Comparison of ENCODE assay signal across 1 cellular context in the genomic region with DNA sequence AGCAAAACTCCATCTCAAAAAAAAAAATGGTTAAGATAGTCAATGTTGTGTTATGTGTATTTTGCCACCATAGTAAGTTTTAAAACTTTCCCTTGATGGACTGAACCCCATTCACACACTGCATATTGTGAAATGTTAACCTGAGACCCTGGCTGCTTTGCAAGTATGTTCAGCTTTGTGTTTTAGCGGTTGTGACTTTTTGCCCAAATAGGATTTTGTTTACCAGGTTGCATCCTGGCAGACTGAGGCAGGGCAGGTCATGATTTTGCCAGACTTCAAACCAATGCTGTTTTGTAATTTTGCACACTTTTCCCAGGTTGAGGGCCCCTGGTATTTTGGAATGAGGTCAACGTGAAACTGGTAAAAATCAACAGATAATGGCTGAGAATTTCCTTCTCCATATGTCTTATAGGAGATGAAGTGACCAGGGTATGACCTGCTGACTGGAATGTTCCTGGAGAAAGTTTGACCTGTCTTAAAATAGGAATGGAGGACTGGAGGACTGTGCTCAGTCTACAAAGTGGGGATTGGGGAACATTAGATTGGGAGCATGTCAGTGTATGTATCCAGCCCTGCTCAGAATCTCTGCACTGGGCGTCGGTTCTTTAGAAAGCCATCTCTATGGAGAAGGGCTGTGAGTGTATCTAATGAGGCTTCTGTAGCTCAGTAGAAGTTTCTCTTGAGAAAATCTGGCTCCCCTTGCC.
TF ChIP-seq lines count a peak whose summit lies in the region.

No MANE protein-coding gene starts in this region.

TF ChIP-seq in A549, 52 proteins besides CTCF, POLR2A, EP300 and RAD21 (continued from another document):
- TF ChIP-seq REST (IDR thresholded peaks at IDR 0.05) (no peak), KDM5A (IDR thresholded peaks at IDR 0.05) (no peak), CEBPB (IDR thresholded peaks at IDR 0.05) (no peak), HMGXB4 (CRISPR knock-in tag; IDR thresholded peaks at IDR 0.05; ENCODE audit: borderline replicate concordance) (no peak)
